ENCODE assay signal across 8 cellular contexts in genomic region chr11:107858217-107859070, GRCh38.
DNase-seq lines count a peak whose midpoint lies in the region; ATAC-seq, FAIRE-seq and TF ChIP-seq lines count a peak whose summit lies in the region.

Gene SLC35F2 (minus strand): TSS chr11:107858787. CDS start chr11:107858767, 20 bp downstream.

- ATAC-seq in GM18502 (IDR thresholded peaks at IDR 0.05; ENCODE audit: poor library complexity, unreplicated experiment) = peak; percentile 92
- peak; percentile 94 for ATAC-seq in HG02840 (IDR thresholded peaks at IDR 0.05; ENCODE audit: low FRiP score, unreplicated experiment)

- in situ Hi-C loops in astrocyte of the spinal cord (cut with HindIII; ENCODE audit: low sequenced_read_pairs) = no loop called here

- TF ChIP-seq CTCF in astrocyte of the spinal cord (IDR thresholded peaks at IDR 0.05; ENCODE audit: low read depth, low read length) (no peak), D721Med (IDR thresholded peaks at IDR 0.05; ENCODE audit: insufficient read depth, missing control alignments) (no peak)

- FAIRE-seq in D721Med (lab: Jason Lieb, UNC) = no peak

- H3K4me3 ChIP-seq in astrocyte of the spinal cord (ENCODE audit: low read depth, low read length) (peak within 1 kb of the TSS; percentile 83), iPS-18c (ENCODE audit: insufficient read depth, low read depth, low read length) (peak within 1 kb of the TSS; percentile 95), skin epidermis (peak within 1 kb of the TSS; percentile 64 to 84 (median 72))

- peak; percentile 60 to 69 for DNase-seq in NCI-H187 (lab: John Stamatoyannopoulos, UW)
- DNase-seq in T-helper 2 cell = peak; percentile 43 to 83 (median 53)
- peak; percentile 61 for DNase-seq in astrocyte of the spinal cord (ENCODE audit: low read depth, low spot score)
- no peak for DNase-seq in D721Med (ENCODE audit: insufficient read length, low spot score)

- peaks cover 2% of the 10 kb centered on the region for H3K9me3 ChIP-seq in iPS-18c (ENCODE audit: control insufficient read depth, insufficient read depth, low read length)

- H3K27ac ChIP-seq in skin epidermis = peak within 1 kb of the TSS; percentile 1 to 90 (median 81)
